In the genomic region with DNA sequence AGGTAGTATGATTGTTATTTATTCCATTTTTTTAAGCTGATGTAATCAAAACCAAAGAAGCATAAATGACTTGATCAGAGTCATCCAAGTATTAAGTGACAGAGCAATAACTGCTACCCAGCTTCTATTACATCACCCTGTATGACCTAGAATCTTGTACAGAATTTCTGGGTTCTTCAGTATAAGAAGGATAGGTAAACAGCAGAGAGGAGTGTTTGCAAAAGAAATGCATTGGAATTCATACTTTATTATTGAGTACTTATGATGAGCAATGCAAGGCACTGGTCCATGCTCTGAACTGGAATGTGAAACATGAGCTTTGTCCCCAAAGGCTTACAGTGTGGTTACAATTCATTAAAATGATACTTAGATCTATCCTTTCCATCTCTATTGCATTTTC, we compare ENCODE assay signal across 27 cellular contexts.
DNase-seq lines count a peak whose midpoint lies in the region; ATAC-seq and TF ChIP-seq lines count a peak whose summit lies in the region.
"Had no signal": no experiment of that assay in that cellular context is flagged by ENCODE, and none has a peak within 500 bp of the region (broad histone marks: within the 10 kb centered on the region; RNA-seq: fewer than 3 reads in every experiment).

No MANE protein-coding gene starts in this region.

- TF ChIP-seq POLR2A in gastrocnemius medialis (IDR thresholded peaks at IDR 0.05) = no peak

- no peak for ATAC-seq in GM18502 (IDR thresholded peaks at IDR 0.05; ENCODE audit: poor library complexity, unreplicated experiment)
- no peak for ATAC-seq in gastrocnemius medialis
- no peak for ATAC-seq in HG02870 (IDR thresholded peaks at IDR 0.05; ENCODE audit: unreplicated experiment)
- ATAC-seq: activated CD8-positive, alpha-beta T cell treated with anti-CD3 and anti-CD28 coated beads for 36 hours; activated T-helper 17 cell treated with anti-CD3 and anti-CD28 coated beads, Interleukin-2, amount 50 U/mL, for 72 hours; left ventricle myocardium superior; naive thymus-derived CD4-positive, alpha-beta T cell; stimulated activated effector memory CD8-positive, alpha-beta T cell treated with anti-CD3 and anti-CD28 coated beads, Interleukin-12 subunit alpha, Interleukin-12 subunit beta, amount 100 ng/mL, for 72 hours had no signal

- H3K27me3 ChIP-seq in gastrocnemius medialis = no peaks in the 10 kb centered on the region
- H3K27me3 ChIP-seq: BLaER1 treated with 17β-estradiol and CSF1 and Interleukin-3, amounts not matched to agents 10 nM and 100 nM; transverse colon had no signal

- no peaks in the 10 kb centered on the region; a peak in 1 of 3 replicates for H3K36me3 ChIP-seq in HEK293 (ENCODE audit: control insufficient read depth in 2 of 2, insufficient read depth in 1 of 2, low read length in 2 of 2)
- no peaks in the 10 kb centered on the region for H3K36me3 ChIP-seq in gastrocnemius medialis
- H3K36me3 ChIP-seq: BLaER1 treated with 17β-estradiol and CSF1 and Interleukin-3, amounts not matched to agents 10 nM and 100 nM; HAP-1; transverse colon had no signal

- POLR2A ChIA-PET in HEK293 (lab: Yijun Ruan, JAX) = interaction anchor here (1.2 kb wide), 1 partner anchor 13 kb away, joined by 4 read pairs; no protein-coding TSS in a partner anchor

- intact Hi-C loops in gastrocnemius medialis (cut with DNase I; ENCODE audit: low total_unique reads) = no loop called here

- CTCF ChIA-PET in HEK293 (lab: Yijun Ruan, JAX) = interaction anchor here (0.8 kb wide), 1 partner anchor 10 kb away, joined by 3 read pairs; no protein-coding TSS in a partner anchor

- H3K4me1 ChIP-seq in HEK293 (ENCODE audit: control insufficient read depth, insufficient read depth, low read length) (peaks cover 10% of the 10 kb centered on the region), gastrocnemius medialis (peaks cover 0 to 10% of the 10 kb centered on the region in 2 donors)
- H3K4me1 ChIP-seq: BLaER1 treated with 17β-estradiol and CSF1 and Interleukin-3, amounts not matched to agents 10 nM and 100 nM; HAP-1; psoas muscle had no signal

- H3K4me3 ChIP-seq in HEK293 (ENCODE audit: low read depth, low read length) = no peak overlapping the region
- no peak overlapping the region for H3K4me3 ChIP-seq in gastrocnemius medialis
- H3K4me3 ChIP-seq: BLaER1 treated with 17β-estradiol and CSF1 and Interleukin-3, amounts not matched to agents 10 nM and 100 nM; HAP-1; psoas muscle; SK-N-MC; transverse colon had no signal

- TF ChIP-seq CTCF in HEK293 (tag by site-specific recombination; IDR thresholded peaks at IDR 0.05) (no peak), VCaP (conservative IDR thresholded peaks at IDR 0.05) (no peak), gastrocnemius medialis (IDR thresholded peaks at IDR 0.05 in 4 of 5, conservative IDR thresholded peaks at IDR 0.05 in 1 of 5) (no peak)

- in situ Hi-C loops in gastrocnemius medialis (cut with MboI; ENCODE audit: low sequenced_read_pairs in 4 of 4) = no loop called here

- H3K9me3 ChIP-seq in HEK293 (ENCODE audit: control insufficient read depth, insufficient read depth, low read depth, low read length) (no peaks in the 10 kb centered on the region), gastrocnemius medialis (no peaks in the 10 kb centered on the region)
- H3K9me3 ChIP-seq: BLaER1 treated with 17β-estradiol and CSF1 and Interleukin-3, amounts not matched to agents 10 nM and 100 nM; HAP-1; psoas muscle; transverse colon had no signal

- peak; percentile 85 for DNase-seq in kidney tubule cell (ENCODE audit: low spot score)
- DNase-seq in stromal cell of bone marrow (ENCODE audit: low read depth) = peak; percentile 17
- DNase-seq in CD1c-positive myeloid dendritic cell (ENCODE audit: extremely low spot score) = no peak
- DNase-seq in gastrocnemius medialis = no peak
- DNase-seq: activated CD4-positive, alpha-beta T cell treated with anti-CD3 and anti-CD28 coated beads for 1 hour; activated CD8-positive, alpha-beta T cell treated with anti-CD3 and anti-CD28 coated beads for 36 hours; activated naive CD4-positive, alpha-beta T cell treated with anti-CD3 and anti-CD28 coated beads, Interleukin-2, amount 50 U/mL, for 16 hours; COR-L47; DMS53; GDM1; hypothalamus; left ventricle myocardium superior; naive thymus-derived CD4-positive, alpha-beta T cell; NCI-H524 treated with DMSO at 0.1 percent for 48 hours; psoas muscle; stimulated activated CD4-positive, alpha-beta T cell treated with anti-CD3 and anti-CD28 coated beads, Interleukin-15, amount 100 ng/mL, for 24 hours; T-helper 2 cell; transverse colon had no signal

- H3K27ac ChIP-seq in HEK293 (ENCODE audit: extremely low read depth, low read depth, low read length) (no peak overlapping the region), VCaP (peak overlapping the region; percentile 82; the same call in 1 of the 2 replicates), gastrocnemius medialis (no peak overlapping the region)
- H3K27ac ChIP-seq: BLaER1 treated with 17β-estradiol and CSF1 and Interleukin-3, amounts not matched to agents 10 nM and 100 nM; psoas muscle; SK-N-MC had no signal

TF ChIP-seq in HEK293, 187 proteins besides CTCF, POLR2A, EP300 and RAD21:
- TF ChIP-seq, protein P1, sequence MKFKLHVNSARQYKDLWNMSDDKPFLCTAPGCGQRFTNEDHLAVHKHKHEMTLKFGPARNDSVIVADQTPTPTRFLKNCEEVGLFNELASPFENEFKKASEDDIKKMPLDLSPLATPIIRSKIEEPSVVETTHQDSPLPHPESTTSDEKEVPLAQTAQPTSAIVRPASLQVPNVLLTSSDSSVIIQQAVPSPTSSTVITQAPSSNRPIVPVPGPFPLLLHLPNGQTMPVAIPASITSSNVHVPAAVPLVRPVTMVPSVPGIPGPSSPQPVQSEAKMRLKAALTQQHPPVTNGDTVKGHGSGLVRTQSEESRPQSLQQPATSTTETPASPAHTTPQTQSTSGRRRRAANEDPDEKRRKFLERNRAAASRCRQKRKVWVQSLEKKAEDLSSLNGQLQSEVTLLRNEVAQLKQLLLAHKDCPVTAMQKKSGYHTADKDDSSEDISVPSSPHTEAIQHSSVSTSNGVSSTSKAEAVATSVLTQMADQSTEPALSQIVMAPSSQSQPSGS (tag by site-specific recombination; IDR thresholded peaks at IDR 0.05; ENCODE audit: low read depth) = peak; percentile 54; the same call in 1 of the 2 replicates
- TF ChIP-seq ZEB2 (tag by site-specific recombination; IDR thresholded peaks at IDR 0.05) (no peak), ZNF292 (tag by site-specific recombination; IDR thresholded peaks at IDR 0.05; ENCODE audit: borderline replicate concordance, low read depth) (no peak), ZNF24 (tag by site-specific recombination; IDR thresholded peaks at IDR 0.05) (no peak), ZNF629 (tag by site-specific recombination; IDR thresholded peaks at IDR 0.05) (peak; percentile 77)

Comparison
In these comparisons a context has a peak if more than half of its experiments do, and no peak if none do; other contexts are left out.
1. DNase-seq: peak in kidney tubule cell (single experiment) and stromal cell of bone marrow (single experiment); none in CD1c-positive myeloid dendritic cell (single experiment) and gastrocnemius medialis (0 of 2).